ENCODE assay signal across 10 cellular contexts in genomic region chr15:25529774-25530173, GRCh38.
"Had no signal": no experiment of that assay in that cellular context is flagged by ENCODE, and none has a peak within 500 bp of the region (broad histone marks: within the 10 kb centered on the region; RNA-seq: fewer than 3 reads in every experiment).

No MANE protein-coding gene starts in this region.

- H3K4me3 ChIP-seq: GM23248, GM23338, HAP-1 had no signal

- H3K9me3 Mint-ChIP-seq: HFFc6 had no signal

- H3K36me3 ChIP-seq: HAP-1 had no signal

- H3K27ac Mint-ChIP-seq: GM23338, H9, HFFc6 had no signal

- H3K4me3 Mint-ChIP-seq: GM23338, H9, HFFc6 had no signal

- H2AFZ ChIP-seq: GM23248, GM23338 had no signal

- FAIRE-seq: H54 had no signal

- DNase-seq: GM23248, GOT3, H7, H9, HCEC 1CT, HFFc6 had no signal

- H3K9me3 ChIP-seq: HAP-1 had no signal

- ATAC-seq: GM23338, HCT116 had no signal

- H3K4me2 ChIP-seq: GM23338 had no signal

- H3K27ac ChIP-seq: GM23248 had no signal

- H3K9ac ChIP-seq: GM23248 had no signal
